Comparison of ENCODE assay signal across 19 cellular contexts in the genomic region with DNA sequence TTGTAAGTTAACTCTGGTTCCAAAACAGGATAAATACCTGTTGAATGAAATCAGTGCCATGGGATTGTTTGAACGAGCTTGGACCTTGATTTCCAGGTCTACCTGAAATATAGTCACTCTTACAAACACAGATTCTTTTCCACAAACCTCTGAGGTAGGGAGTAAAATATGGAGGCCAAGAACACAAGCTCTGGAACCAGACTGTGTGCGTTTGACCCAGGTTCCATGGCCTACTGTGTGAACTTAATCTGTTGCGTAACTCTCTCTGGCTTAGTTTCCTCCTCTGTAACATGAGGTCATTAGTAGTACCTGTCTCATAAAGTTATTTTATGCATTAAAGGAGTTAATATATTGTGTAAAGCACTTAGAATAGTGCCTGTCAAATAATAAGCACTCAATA. TPM values are rescaled to one million over a fixed set of nuclear protein-coding genes. Genes with fewer than 3 reads are reported as not detected.
A peak's percentile ranks its signal among the peaks of the same experiment; 100 is the strongest.
DNase-seq lines count a peak whose midpoint lies in the region; ATAC-seq, FAIRE-seq and TF ChIP-seq lines count a peak whose summit lies in the region.
"Had no signal": no experiment of that assay in that cellular context is flagged by ENCODE, and none has a peak within 500 bp of the region (broad histone marks: within the 10 kb centered on the region; RNA-seq: fewer than 3 reads in every experiment).

No MANE protein-coding gene starts in this region.

- peaks cover 26% of the 10 kb centered on the region for H3K4me1 Mint-ChIP-seq in T-helper 17 cell
- H3K4me1 Mint-ChIP-seq: H9 had no signal

- no peak overlapping the region for H3K9ac ChIP-seq in HepG2 (ENCODE audit: insufficient read depth, low read depth, low read length)

- POLR2A ChIA-PET in HepG2 (lab: Yijun Ruan, JAX), result no interaction called here

- peak overlapping the region; percentile 34 for H3K27ac Mint-ChIP-seq in T-helper 17 cell
- H3K27ac Mint-ChIP-seq: H9 had no signal

- TF ChIP-seq EP300 in HepG2 (IDR thresholded peaks at IDR 0.05; ENCODE audit: low read depth in 2 of 2, low read length in 2 of 2), result no peak
- TF ChIP-seq EP300 in HepG2 (CRISPR knock-in tag; IDR thresholded peaks at IDR 0.05; ENCODE audit: borderline replicate concordance), result no peak

- no peak overlapping the region for H3K27ac ChIP-seq in HepG2 (ENCODE audit: extremely low read length, insufficient read depth, low read length)
- H3K27ac ChIP-seq: C4-2B had no signal

- peaks cover 3% of the 10 kb centered on the region for H3K36me3 Mint-ChIP-seq in T-helper 17 cell (ENCODE audit: low read depth)

- intact Hi-C loops in HepG2 (cut with micrococcal nuclease; ENCODE audit: unreplicated experiment), result no loop called here

- TF ChIP-seq POLR2A in HepG2 (IDR thresholded peaks at IDR 0.05; ENCODE audit: insufficient read depth in 1 of 2, low read depth in 2 of 2, low read length in 2 of 2), result no peak

- H2AFZ ChIP-seq in HepG2 (ENCODE audit: low read length), result no peak overlapping the region

- no peak for TF ChIP-seq CTCF in HepG2 (CRISPR knock-in tag; IDR thresholded peaks at IDR 0.05)

- 92% methylated on average over 3 of the region's 3 CpGs for WGBS in HepG2 (ENCODE audit: low lambda C conversion rate)

- no peaks in the 10 kb centered on the region for H3K27me3 Mint-ChIP-seq in T-helper 17 cell
- H3K27me3 Mint-ChIP-seq: CD4-positive, alpha-beta memory T cell had no signal

- TF ChIP-seq RAD21 in HepG2 (CRISPR knock-in tag; IDR thresholded peaks at IDR 0.05), result no peak

- no peaks in the 10 kb centered on the region for H3K4me1 ChIP-seq in HepG2 (ENCODE audit: insufficient read depth, low read length)

- H3K9me3 ChIP-seq in T-helper 17 cell (ENCODE audit: control insufficient read depth, low read length, poor library complexity, severe bottlenecking) (no peaks in the 10 kb centered on the region), HepG2 (ENCODE audit: low read length) (no peaks in the 10 kb centered on the region)

- DNase-seq in GM18507 (ENCODE audit: extremely low spot score, insufficient read length, low read depth), result no peak
- DNase-seq in T-helper 17 cell, result no peak
- no peak for DNase-seq in HepG2 (ENCODE audit: low spot score)
- DNase-seq in DMS79 (lab: John Stamatoyannopoulos, UW), result no peak
- DNase-seq: ACHN; Calu3; CD4-positive, alpha-beta memory T cell; GOT3; H9; Kasumi-1; KG1 had no signal

- ATAC-seq in T-helper 17 cell (no peak), HepG2 (no peak), HG03095 (IDR thresholded peaks at IDR 0.05; ENCODE audit: unreplicated experiment) (no peak), GM21717 (IDR thresholded peaks at IDR 0.05; ENCODE audit: unreplicated experiment) (no peak)
- no peak for ATAC-seq in activated CD4-positive, CD25-positive, alpha-beta regulatory T cell treated with anti-CD3 and anti-CD28 coated beads, Interleukin-2, amount 50 U/mL, for 24 hours

- no peaks in the 10 kb centered on the region for H3K27me3 ChIP-seq in HepG2 (ENCODE audit: control insufficient read depth in 1 of 2, insufficient read depth in 2 of 2, low read length in 2 of 2)

- H3K4me2 ChIP-seq in HepG2 (ENCODE audit: low read depth, low read length), result no peak overlapping the region

- H3K79me2 ChIP-seq in HepG2 (ENCODE audit: insufficient read depth, low read length), result no peaks in the 10 kb centered on the region

- H3K4me3 Mint-ChIP-seq in T-helper 17 cell, result no peak overlapping the region
- H3K4me3 Mint-ChIP-seq: CD4-positive, alpha-beta memory T cell; H9 had no signal

- peaks cover 3 to 38% of the 10 kb centered on the region in 2 experiments; a peak in 4 of 5 replicates for H3K36me3 ChIP-seq in HepG2 (replicated peaks in 1 of 2; ENCODE audit: control insufficient read depth in 1 of 2, insufficient read depth in 2 of 2, low read length in 2 of 2)

- CTCF ChIA-PET in HepG2 (lab: Yijun Ruan, JAX; ENCODE audit: low intra/inter-chr PET ratio, low total read pairs), result no interaction called here

- H3K4me3 ChIP-seq in HepG2 (replicated peaks in 1 of 3; ENCODE audit: insufficient read depth in 1 of 3, low read depth in 2 of 3, low read length in 3 of 3), result no peak overlapping the region

- no peaks in the 10 kb centered on the region for H4K20me1 ChIP-seq in HepG2 (ENCODE audit: insufficient read depth, low read length)

- peak; percentile 31 for FAIRE-seq in GM18507 (lab: Jason Lieb, UNC)
- FAIRE-seq in HepG2 (lab: Jason Lieb, UNC), result no peak
- FAIRE-seq: A204.1, G401.6, GM12891 had no signal

- no TSS peak for BruUV-seq in HepG2 (replicated peaks; lab: Mats Ljungman, UMichigan)

- in situ Hi-C loops in HepG2 (cut with HindIII; ENCODE audit: extremely low pct_ligation_motif_present, low pct_unique_long_range_greater_than_20kb), result no loop called here

RNA-seq across cellular contexts. Expression of a gene that starts 25.1 kb away (rescaled TPM):
- 100 to 1,000 TPM in 1 of 2 donors, 10 to 100 TPM in 1; 62.4 to 126 TPM for total RNA-seq in T-helper 17 cell
- total RNA-seq in HepG2 (2016; rRNA removed; fragmentation: Illumina TruSeq; extraction: Trizol), result 0.04 TPM in 1 of 2 replicates, not detected in the other
- not detected in 2 replicates for total RNA-seq in HepG2 (2016; cell fraction: cytosol; rRNA removed; fragmentation: Illumina TruSeq; extraction: Trizol; ENCODE audit: low read depth)
- not detected in 2 replicates for total RNA-seq in HepG2 (2016; cell fraction: insoluble cytoplasmic fraction; rRNA removed; fragmentation: Illumina TruSeq; extraction: Trizol)
- not detected in 2 replicates for total RNA-seq in HepG2 (2016; cell fraction: membrane; rRNA removed; fragmentation: Illumina TruSeq; extraction: Trizol)
- total RNA-seq in HepG2 (2016; cell fraction: nucleus; rRNA removed; fragmentation: Illumina TruSeq; extraction: Trizol), result not detected in 2 replicates
- polyA plus RNA-seq in HepG2 (2011; rRNA removed), result not detected in 2 replicates
- 0.01 TPM in 1 of 2 replicates, not detected in the other for polyA plus RNA-seq in HepG2 (2011; cell fraction: cytosol; rRNA removed)
- 0.36 TPM in 1 of 2 replicates, not detected in the other for polyA plus RNA-seq in HepG2 (2011; cell fraction: nucleus; rRNA removed)
- 0.07 TPM in 1 of 2 replicates, not detected in the other for polyA plus RNA-seq in HepG2 (2012)
- not detected in 2 replicates for polyA plus RNA-seq in HepG2 (2016; cell fraction: cytosol; fragmentation: Illumina TruSeq; extraction: Trizol; ENCODE audit: low read depth)
- polyA plus RNA-seq in HepG2 (2016; cell fraction: insoluble cytoplasmic fraction; fragmentation: Illumina TruSeq; extraction: Trizol; ENCODE audit: low read depth), result not detected in 2 replicates
- not detected in 2 replicates for polyA plus RNA-seq in HepG2 (2016; cell fraction: membrane; fragmentation: Illumina TruSeq; extraction: Trizol; ENCODE audit: low read depth)
- not detected in 2 replicates for polyA plus RNA-seq in HepG2 (2016; cell fraction: nucleus; fragmentation: Illumina TruSeq; extraction: Trizol; ENCODE audit: insufficient read depth, low read depth)
- 12.7 TPM in 1 of 2 replicates, not detected in the other for polyA minus RNA-seq in HepG2 (2011; rRNA and poly(A)+ RNA removed; ENCODE audit: low replicate concordance)
- polyA minus RNA-seq in HepG2 (2011; cell fraction: cytosol; rRNA and poly(A)+ RNA removed), result not detected in 2 replicates
- 0.50 TPM in 1 of 2 replicates, not detected in the other for polyA minus RNA-seq in HepG2 (2011; cell fraction: nucleus; rRNA and poly(A)+ RNA removed)

RNA-seq across cellular contexts. Expression of a gene that starts 35.3 kb away (rescaled TPM):
- total RNA-seq in T-helper 17 cell (10 to 100 TPM; 24.5 TPM), HepG2 (2016; rRNA removed; fragmentation: Illumina TruSeq; extraction: Trizol) (33.6 and 48.2 TPM in 2 replicates)
- 21.9 and 25.2 TPM in 2 replicates for total RNA-seq in HepG2 (2016; cell fraction: cytosol; rRNA removed; fragmentation: Illumina TruSeq; extraction: Trizol; ENCODE audit: low read depth)
- 28.5 and 48.4 TPM in 2 replicates for total RNA-seq in HepG2 (2016; cell fraction: insoluble cytoplasmic fraction; rRNA removed; fragmentation: Illumina TruSeq; extraction: Trizol)
- total RNA-seq in HepG2 (2016; cell fraction: membrane; rRNA removed; fragmentation: Illumina TruSeq; extraction: Trizol), result 17.5 and 19.8 TPM in 2 replicates
- 58.5 and 62.9 TPM in 2 replicates for total RNA-seq in HepG2 (2016; cell fraction: nucleus; rRNA removed; fragmentation: Illumina TruSeq; extraction: Trizol)
- 33.3 and 35.7 TPM in 2 replicates for polyA plus RNA-seq in HepG2 (2011; rRNA removed)
- polyA plus RNA-seq in HepG2 (2011; cell fraction: cytosol; rRNA removed), result 11.9 and 21.3 TPM in 2 replicates
- 18.0 and 20.5 TPM in 2 replicates for polyA plus RNA-seq in HepG2 (2011; cell fraction: nucleus; rRNA removed)
- 28.5 and 31.0 TPM in 2 replicates for polyA plus RNA-seq in HepG2 (2012)
- 2.4 TPM in 2 replicates for polyA plus RNA-seq in HepG2 (2016; cell fraction: cytosol; fragmentation: Illumina TruSeq; extraction: Trizol; ENCODE audit: low read depth)
- polyA plus RNA-seq in HepG2 (2016; cell fraction: insoluble cytoplasmic fraction; fragmentation: Illumina TruSeq; extraction: Trizol; ENCODE audit: low read depth), result 17.4 and 19.9 TPM in 2 replicates
- 3.9 and 5.8 TPM in 2 replicates for polyA plus RNA-seq in HepG2 (2016; cell fraction: membrane; fragmentation: Illumina TruSeq; extraction: Trizol; ENCODE audit: low read depth)
- 55.8 and 59.0 TPM in 2 replicates for polyA plus RNA-seq in HepG2 (2016; cell fraction: nucleus; fragmentation: Illumina TruSeq; extraction: Trizol; ENCODE audit: insufficient read depth, low read depth)
- 31.1 and 55.3 TPM in 2 replicates for polyA minus RNA-seq in HepG2 (2011; rRNA and poly(A)+ RNA removed; ENCODE audit: low replicate concordance)
- polyA minus RNA-seq in HepG2 (2011; cell fraction: cytosol; rRNA and poly(A)+ RNA removed), result 22.9 and 25.3 TPM in 2 replicates
- polyA minus RNA-seq in HepG2 (2011; cell fraction: nucleus; rRNA and poly(A)+ RNA removed), result 65.7 and 74.1 TPM in 2 replicates

RNA-seq across cellular contexts. Expression of a gene that starts 35.5 kb away (rescaled TPM):
- total RNA-seq in T-helper 17 cell (10 to 100 TPM; 30.7 to 31.1 TPM), HepG2 (2016; rRNA removed; fragmentation: Illumina TruSeq; extraction: Trizol) (22.9 and 33.2 TPM in 2 replicates)
- 10.8 and 11.1 TPM in 2 replicates for total RNA-seq in HepG2 (2016; cell fraction: cytosol; rRNA removed; fragmentation: Illumina TruSeq; extraction: Trizol; ENCODE audit: low read depth)
- total RNA-seq in HepG2 (2016; cell fraction: insoluble cytoplasmic fraction; rRNA removed; fragmentation: Illumina TruSeq; extraction: Trizol), result 26.1 and 31.2 TPM in 2 replicates
- 24.9 and 25.1 TPM in 2 replicates for total RNA-seq in HepG2 (2016; cell fraction: membrane; rRNA removed; fragmentation: Illumina TruSeq; extraction: Trizol)
- total RNA-seq in HepG2 (2016; cell fraction: nucleus; rRNA removed; fragmentation: Illumina TruSeq; extraction: Trizol), result 33.7 and 39.3 TPM in 2 replicates
- polyA plus RNA-seq in HepG2 (2011; rRNA removed), result 115 and 123 TPM in 2 replicates
- 44.2 and 92.1 TPM in 2 replicates for polyA plus RNA-seq in HepG2 (2011; cell fraction: cytosol; rRNA removed)
- 37.4 and 49.8 TPM in 2 replicates for polyA plus RNA-seq in HepG2 (2011; cell fraction: nucleus; rRNA removed)
- 72.7 and 76.6 TPM in 2 replicates for polyA plus RNA-seq in HepG2 (2012)
- 15.3 and 16.5 TPM in 2 replicates for polyA plus RNA-seq in HepG2 (2016; cell fraction: cytosol; fragmentation: Illumina TruSeq; extraction: Trizol; ENCODE audit: low read depth)
- 24.1 and 24.4 TPM in 2 replicates for polyA plus RNA-seq in HepG2 (2016; cell fraction: insoluble cytoplasmic fraction; fragmentation: Illumina TruSeq; extraction: Trizol; ENCODE audit: low read depth)
- polyA plus RNA-seq in HepG2 (2016; cell fraction: membrane; fragmentation: Illumina TruSeq; extraction: Trizol; ENCODE audit: low read depth), result 23.4 and 24.7 TPM in 2 replicates
- 39.0 and 46.7 TPM in 2 replicates for polyA plus RNA-seq in HepG2 (2016; cell fraction: nucleus; fragmentation: Illumina TruSeq; extraction: Trizol; ENCODE audit: insufficient read depth, low read depth)
- polyA minus RNA-seq in HepG2 (2011; rRNA and poly(A)+ RNA removed; ENCODE audit: low replicate concordance), result 43.0 and 52.4 TPM in 2 replicates
- 32.2 and 46.0 TPM in 2 replicates for polyA minus RNA-seq in HepG2 (2011; cell fraction: cytosol; rRNA and poly(A)+ RNA removed)
- 45.6 and 53.0 TPM in 2 replicates for polyA minus RNA-seq in HepG2 (2011; cell fraction: nucleus; rRNA and poly(A)+ RNA removed)

RNA-seq across cellular contexts. Expression of a gene that starts 52.2 kb away (rescaled TPM):
- 1 to 10 TPM; 8.1 to 9.1 TPM for total RNA-seq in T-helper 17 cell
- total RNA-seq in HepG2 (2016; rRNA removed; fragmentation: Illumina TruSeq; extraction: Trizol), result 1.7 and 1.9 TPM in 2 replicates
- total RNA-seq in HepG2 (2016; cell fraction: cytosol; rRNA removed; fragmentation: Illumina TruSeq; extraction: Trizol; ENCODE audit: low read depth), result 1.5 and 2.1 TPM in 2 replicates
- 1.5 and 1.6 TPM in 2 replicates for total RNA-seq in HepG2 (2016; cell fraction: insoluble cytoplasmic fraction; rRNA removed; fragmentation: Illumina TruSeq; extraction: Trizol)
- total RNA-seq in HepG2 (2016; cell fraction: membrane; rRNA removed; fragmentation: Illumina TruSeq; extraction: Trizol), result 1.7 and 2.0 TPM in 2 replicates
- total RNA-seq in HepG2 (2016; cell fraction: nucleus; rRNA removed; fragmentation: Illumina TruSeq; extraction: Trizol), result 0.90 and 1.4 TPM in 2 replicates
- polyA plus RNA-seq in HepG2 (2011; rRNA removed), result 0.46 and 0.65 TPM in 2 replicates
- 0.44 and 0.51 TPM in 2 replicates for polyA plus RNA-seq in HepG2 (2011; cell fraction: cytosol; rRNA removed)
- 0.13 and 0.55 TPM in 2 replicates for polyA plus RNA-seq in HepG2 (2011; cell fraction: nucleus; rRNA removed)
- polyA plus RNA-seq in HepG2 (2012), result 0.35 and 0.46 TPM in 2 replicates
- polyA plus RNA-seq in HepG2 (2016; cell fraction: cytosol; fragmentation: Illumina TruSeq; extraction: Trizol; ENCODE audit: low read depth), result 0.80 and 1.0 TPM in 2 replicates
- polyA plus RNA-seq in HepG2 (2016; cell fraction: insoluble cytoplasmic fraction; fragmentation: Illumina TruSeq; extraction: Trizol; ENCODE audit: low read depth), result 1.2 and 1.8 TPM in 2 replicates
- 1.1 and 1.5 TPM in 2 replicates for polyA plus RNA-seq in HepG2 (2016; cell fraction: membrane; fragmentation: Illumina TruSeq; extraction: Trizol; ENCODE audit: low read depth)
- 2.6 and 3.9 TPM in 2 replicates for polyA plus RNA-seq in HepG2 (2016; cell fraction: nucleus; fragmentation: Illumina TruSeq; extraction: Trizol; ENCODE audit: insufficient read depth, low read depth)
- not detected in 2 replicates for polyA minus RNA-seq in HepG2 (2011; rRNA and poly(A)+ RNA removed; ENCODE audit: low replicate concordance)
- not detected in 2 replicates for polyA minus RNA-seq in HepG2 (2011; cell fraction: cytosol; rRNA and poly(A)+ RNA removed)
- 1.2 and 1.3 TPM in 2 replicates for polyA minus RNA-seq in HepG2 (2011; cell fraction: nucleus; rRNA and poly(A)+ RNA removed)
- total RNA-seq: H9, HT-29 had no signal

Comparison
In these comparisons a context has a peak if more than half of its experiments do, and no peak if none do; other contexts are left out.
1. RNA of a gene that starts 25.1 kb away (total RNA-seq): 62.4 to 126 TPM in T-helper 17 cell; 0.04 TPM in HepG2; every median in the first group is over 10 times any median in the second.